In genomic region chr1:226738995-226739695, GRCh38 we compare ENCODE assay signal across 8 cellular contexts. TPM values are rescaled to one million over a fixed set of nuclear protein-coding genes. Genes with fewer than 3 reads are reported as not detected.
DNase-seq lines count a peak whose midpoint lies in the region; ATAC-seq, FAIRE-seq and TF ChIP-seq lines count a peak whose summit lies in the region.

TSS of gene ITPKB (minus strand) at chr1:226739282. CDS start at chr1:226737458, 1,824 bp downstream.

- ATAC-seq in HG03469 (IDR thresholded peaks at IDR 0.05; ENCODE audit: unreplicated experiment): no peak

- intact Hi-C loops in uterus (cut with DNase I; ENCODE audit: low total_unique reads): loop anchor here (5.0 kb wide), 1 partner anchor 97 kb away; no protein-coding TSS in a partner anchor

- peak within 1 kb of the TSS; percentile 74 to 92 (median 83) for H3K4me3 ChIP-seq in BLaER1 treated with 17β-estradiol and CSF1 and Interleukin-3, amounts not matched to agents 10 nM and 100 nM
- H3K4me3 ChIP-seq in neuron (ENCODE audit: low read length) (peak within 1 kb of the TSS; percentile 61), uterus (peak within 1 kb of the TSS; percentile 83 to 87)

- peak within 1 kb of the TSS; percentile 92 to 100 (median 98) for H3K4me2 ChIP-seq in BLaER1 treated with 17β-estradiol and CSF1 and Interleukin-3, amounts not matched to agents 10 nM and 100 nM

- no peak for TF ChIP-seq CTCF in uterus (IDR thresholded peaks at IDR 0.05)

- peaks cover 25 to 36% (median 32%) of the 10 kb centered on the region in 11 experiments for H4K20me1 ChIP-seq in BLaER1 treated with 17β-estradiol and CSF1 and Interleukin-3, amounts not matched to agents 10 nM and 100 nM

- H2AFZ ChIP-seq in neuron (ENCODE audit: low read depth, low read length): peak within 1 kb of the TSS; percentile 80

- peaks cover 45 to 53% (median 50%) of the 10 kb centered on the region in 10 experiments for H3K4me1 ChIP-seq in BLaER1 treated with 17β-estradiol and CSF1 and Interleukin-3, amounts not matched to agents 10 nM and 100 nM
- H3K4me1 ChIP-seq in neuron (ENCODE audit: insufficient read depth, low read length) (peaks cover 10% of the 10 kb centered on the region), uterus (peaks cover 4 to 9% of the 10 kb centered on the region in 2 donors)

- peaks cover 0 to 23% (median 18%) of the 10 kb centered on the region in 11 experiments; a peak in 16 of 22 replicates for H3K36me3 ChIP-seq in BLaER1 treated with 17β-estradiol and CSF1 and Interleukin-3, amounts not matched to agents 10 nM and 100 nM
- H3K36me3 ChIP-seq in neuron (ENCODE audit: insufficient read depth, low read length) (peaks cover 6% of the 10 kb centered on the region), uterus (no peaks in the 10 kb centered on the region)

- DNase-seq in H54 (ENCODE audit: insufficient read length, low spot score) (peak; percentile 40), RKO (ENCODE audit: low spot score) (peak; percentile 76), frontal cortex (ENCODE audit: low spot score in 2 of 2) (peak; percentile 48 to 51), uterus (peak; percentile 68 to 84)
- DNase-seq in activated naive CD4-positive, alpha-beta T cell treated with Interleukin-2 at 50 U/mL for 16 hours: peak; percentile 62

- peaks cover 13 to 24% (median 19%) of the 10 kb centered on the region in 11 experiments for H3K9me3 ChIP-seq in BLaER1 treated with 17β-estradiol and CSF1 and Interleukin-3, amounts not matched to agents 10 nM and 100 nM (replicated peaks in 1 of 11)
- H3K9me3 ChIP-seq in neuron (ENCODE audit: low read length): no peaks in the 10 kb centered on the region
- no peaks in the 10 kb centered on the region for H3K9me3 ChIP-seq in uterus

- FAIRE-seq in H54 (lab: Jason Lieb, UNC) (no peak), frontal cortex (lab: Jason Lieb, UNC) (no peak)

- TF ChIP-seq POLR2A in H54 (IDR thresholded peaks at IDR 0.05; ENCODE audit: low read depth, low read length) (no peak), uterus (IDR thresholded peaks at IDR 0.05) (peak; percentile 60 to 64)

- H3K27me3 ChIP-seq in BLaER1 treated with 17β-estradiol and CSF1 and Interleukin-3, amounts not matched to agents 10 nM and 100 nM: no peaks in the 10 kb centered on the region; a peak in 1 of 22 replicates
- H3K27me3 ChIP-seq in neuron (ENCODE audit: insufficient read depth, low read length) (no peaks in the 10 kb centered on the region), uterus (no peaks in the 10 kb centered on the region)

- peak within 1 kb of the TSS; percentile 78 to 89 (median 84) for H3K9ac ChIP-seq in BLaER1 treated with 17β-estradiol and CSF1 and Interleukin-3, amounts not matched to agents 10 nM and 100 nM

- peak within 1 kb of the TSS; percentile 65 to 85 (median 80) for H3K27ac ChIP-seq in BLaER1 treated with 17β-estradiol and CSF1 and Interleukin-3, amounts not matched to agents 10 nM and 100 nM
- peak within 1 kb of the TSS; percentile 97 to 98 for H3K27ac ChIP-seq in uterus

RNA-seq across cellular contexts. Expression of gene ITPKB, which starts in this region (rescaled TPM):
- total RNA-seq in frontal cortex (3.3 TPM), uterus (100 to 1,000 TPM in 1 of 4 donors, 10 to 100 TPM in 3; 29.7 to 117 (median 44.9) TPM)
